Comparison of ENCODE assay signal across 8 cellular contexts in the genomic region with DNA sequence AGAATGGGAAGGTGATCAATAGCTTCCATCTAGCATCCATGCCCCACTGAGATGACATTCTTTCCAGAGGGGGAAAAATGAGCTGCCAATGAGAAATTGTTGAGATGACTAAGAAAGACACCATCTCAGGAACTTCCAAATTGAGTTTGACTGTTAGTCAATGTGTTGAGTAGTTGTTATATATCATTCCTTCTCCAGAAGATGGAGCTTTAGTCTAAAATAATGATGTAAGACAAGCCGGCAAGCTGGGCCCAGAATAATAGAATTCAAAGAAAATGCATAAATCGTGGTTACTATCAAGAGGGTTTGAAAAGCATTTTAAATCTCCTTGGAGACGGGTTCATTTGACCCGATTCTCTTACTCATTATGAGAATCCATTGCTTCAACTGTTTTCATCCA.
DNase-seq lines count a peak whose midpoint lies in the region; TF ChIP-seq lines count a peak whose summit lies in the region.

No MANE protein-coding gene starts in this region.

- H3K4me1 ChIP-seq in KMS-11 (ENCODE audit: low read depth, poor library complexity, severe bottlenecking) (peaks cover 10% of the 10 kb centered on the region), uterus (no peaks in the 10 kb centered on the region)

- H3K79me2 ChIP-seq in KMS-11 (ENCODE audit: insufficient read depth, low read depth) = no peaks in the 10 kb centered on the region

- H3K9ac ChIP-seq in KMS-11 = no peak overlapping the region

- no peak overlapping the region for H3K4me3 ChIP-seq in KMS-11 (IDR thresholded peaks at IDR 0.05; ENCODE audit: insufficient read depth, low read depth, low read length)
- H3K4me3 ChIP-seq in astrocyte of the cerebellum (ENCODE audit: low read depth, low read length) = no peak overlapping the region
- H3K4me3 ChIP-seq in uterus = no peak overlapping the region

- peak; percentile 11 for DNase-seq in GF-D8 (lab: John Stamatoyannopoulos, UW)
- DNase-seq in astrocyte of the cerebellum (ENCODE audit: low read depth) = peak; percentile 16
- peak; percentile 24 for DNase-seq in midbrain (lab: John Stamatoyannopoulos, UW)
- DNase-seq in NCI-H1694 (lab: John Stamatoyannopoulos, UW) = no peak
- no peak for DNase-seq in uterus
- DNase-seq in NCI-H1048 (lab: John Stamatoyannopoulos, UW) = no peak
- DNase-seq in NCI-H2107 (lab: John Stamatoyannopoulos, UW) = no peak

- peak; percentile 28; the same call in 1 of the 2 replicates for TF ChIP-seq CTCF in KMS-11 (conservative IDR thresholded peaks at IDR 0.05; ENCODE audit: low read depth, low read length)
- peak; percentile 14 for TF ChIP-seq CTCF in astrocyte of the cerebellum (IDR thresholded peaks at IDR 0.05; ENCODE audit: low read depth, low read length, missing control alignments)
- TF ChIP-seq CTCF in uterus (IDR thresholded peaks at IDR 0.05) = peak in 1 of 4 experiments; percentile 9

- intact Hi-C loops in uterus (cut with DNase I; ENCODE audit: low total_unique reads) = no loop called here

- H3K27ac ChIP-seq in KMS-11 (no peak overlapping the region), uterus (no peak overlapping the region)

- H4K20me1 ChIP-seq in KMS-11 (ENCODE audit: insufficient read depth) = no peaks in the 10 kb centered on the region

- no peak overlapping the region for H2AFZ ChIP-seq in KMS-11 (ENCODE audit: low read depth)

- no peak overlapping the region for H3K4me2 ChIP-seq in KMS-11

- no peaks in the 10 kb centered on the region for H3K27me3 ChIP-seq in KMS-11 (ENCODE audit: insufficient read depth, low read depth)
- H3K27me3 ChIP-seq in uterus = no peaks in the 10 kb centered on the region

- in situ Hi-C loops in astrocyte of the cerebellum (cut with HindIII; ENCODE audit: low sequenced_read_pairs) = loop anchor here (25.0 kb wide), 1 partner anchor 197 kb away; no protein-coding TSS in a partner anchor

- H3K36me3 ChIP-seq in KMS-11 (ENCODE audit: insufficient read depth) = no peaks in the 10 kb centered on the region
- no peaks in the 10 kb centered on the region for H3K36me3 ChIP-seq in uterus

- H3K9me3 ChIP-seq in uterus = no peaks in the 10 kb centered on the region

- TF ChIP-seq POLR2A in uterus (IDR thresholded peaks at IDR 0.05) = no peak

Comparison
In these comparisons a context has a peak if more than half of its experiments do, and no peak if none do; other contexts are left out.
1. DNase-seq: peak in GF-D8 (single experiment), astrocyte of the cerebellum (single experiment) and midbrain (single experiment); none in NCI-H1694 (single experiment), uterus (0 of 2), NCI-H1048 (single experiment) and NCI-H2107 (single experiment).